Comparison of ENCODE assay signal across 21 cellular contexts in the genomic region with DNA sequence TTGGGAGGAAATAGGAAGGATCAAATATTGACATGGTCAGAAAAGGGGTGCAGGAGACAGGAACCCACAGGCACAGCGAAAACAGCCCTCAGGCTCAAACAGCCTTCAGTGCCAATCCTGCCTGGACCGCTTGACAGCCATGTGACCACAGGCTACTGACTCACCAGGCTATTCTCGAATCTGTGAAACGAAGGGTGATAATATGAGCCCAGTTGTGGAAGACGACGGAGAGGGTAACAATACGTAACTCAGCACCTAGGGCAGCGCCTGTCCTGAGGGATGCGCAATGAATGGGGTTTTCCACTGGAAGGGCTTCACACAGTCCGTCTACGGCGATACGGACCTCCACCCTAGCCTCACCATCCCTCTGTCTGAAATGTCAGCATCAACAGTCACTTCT.
A peak's percentile ranks its signal among the peaks of the same experiment; 100 is the strongest.
DNase-seq lines count a peak whose midpoint lies in the region; ATAC-seq and FAIRE-seq lines count a peak whose summit lies in the region.
"Had no signal": no experiment of that assay in that cellular context is flagged by ENCODE, and none has a peak within 500 bp of the region (broad histone marks: within the 10 kb centered on the region; RNA-seq: fewer than 3 reads in every experiment).

No MANE protein-coding gene starts in this region.

- DNase-seq in MG63: peak; percentile 55
- no peak for DNase-seq in mesenchymal stem cell
- DNase-seq in substantia nigra (lab: John Stamatoyannopoulos, UW): peak in 17 of 49 donors; percentile 12 to 41 (median 21)
- DNase-seq in RPMI8226: no peak
- DNase-seq in small intestine: no peak
- DNase-seq: activated B cell treated with CpG ODN at 0.5 μM for 24 hours; activated CD4-positive, alpha-beta memory T cell treated with anti-CD3 and anti-CD28 coated beads for 36 hours; activated naive CD4-positive, alpha-beta T cell treated with Interleukin-2 at 50 U/mL for 16 hours; activated T-cell treated with anti-CD3 and anti-CD28 coated beads, Interleukin-2, amount 50 U/mL, for 1 hour; aorta; Calu3; colonic mucosa; NCI-H146; NCI-H2171 treated with DMSO at 0.1 percent for 48 hours; stimulated activated naive CD4-positive, alpha-beta T cell treated with Interleukin-2 at 50 U/mL for 16 hours had no signal

- peaks cover 14% of the 10 kb centered on the region for H3K79me1 ChIP-seq in mesenchymal stem cell (replicated peaks; ENCODE audit: low read length, poor library complexity, severe bottlenecking)

- H3K9me3 ChIP-seq in MG63: no peaks in the 10 kb centered on the region
- no peaks in the 10 kb centered on the region for H3K9me3 ChIP-seq in mesenchymal stem cell (ENCODE audit: control insufficient read depth, low read length)
- no peaks in the 10 kb centered on the region for H3K9me3 ChIP-seq in small intestine (ENCODE audit: control insufficient read depth, low read depth)
- H3K9me3 ChIP-seq: colonic mucosa, SJSA1 had no signal

- H3K23ac ChIP-seq in mesenchymal stem cell (ENCODE audit: low read length in 2 of 2): no peak overlapping the region

- no peak for ATAC-seq in HG02678 (IDR thresholded peaks at IDR 0.05; ENCODE audit: unreplicated experiment)

- 92% methylated on average over 13 of the region's 13 CpGs for WGBS in mesenchymal stem cell
- 89 to 93% (median 91%) methylated on average over 13 of the region's 13 CpGs for WGBS in small intestine, 3 donors

- H4K91ac ChIP-seq in mesenchymal stem cell (ENCODE audit: low read length): no peak overlapping the region

- H3K27ac ChIP-seq in cingulate gyrus (ENCODE audit: low read depth, low read length) (peak overlapping the region; percentile 72), mesenchymal stem cell (ENCODE audit: low read length, poor library complexity, severe bottlenecking) (no peak overlapping the region), substantia nigra (ENCODE audit: low read depth, low read length, poor library complexity, severe bottlenecking) (peak overlapping the region; percentile 66), small intestine (ENCODE audit: low read depth in 1 of 2, low read length in 1 of 2) (no peak overlapping the region)
- H3K27ac ChIP-seq: colonic mucosa, hepatocyte, SJSA1 had no signal

- H3K27me3 ChIP-seq in MG63: peaks cover 7% of the 10 kb centered on the region
- H3K27me3 ChIP-seq in mesenchymal stem cell (ENCODE audit: control insufficient read depth in 1 of 2, insufficient read depth in 1 of 2, low read length in 2 of 2): peaks cover 0 to 15% of the 10 kb centered on the region in 2 experiments
- H3K27me3 ChIP-seq in small intestine (ENCODE audit: control insufficient read depth in 2 of 2, insufficient read depth in 2 of 2, low read length in 2 of 2): no peaks in the 10 kb centered on the region
- H3K27me3 ChIP-seq: colonic mucosa, hepatocyte, SJSA1 had no signal

- no peak for FAIRE-seq in small intestine (lab: Jason Lieb, UNC)
- FAIRE-seq: endometrium, GM18507 had no signal

- no peak overlapping the region for H2AK5ac ChIP-seq in mesenchymal stem cell (ENCODE audit: low read length, severe bottlenecking)

- H2BK12ac ChIP-seq in mesenchymal stem cell (ENCODE audit: low read length in 2 of 2): no peak overlapping the region

- H2BK5ac ChIP-seq in mesenchymal stem cell (ENCODE audit: low read depth, low read length, poor library complexity, severe bottlenecking): no peak overlapping the region

- H2BK120ac ChIP-seq in mesenchymal stem cell (ENCODE audit: low read depth, low read length): no peak overlapping the region

- H2AFZ ChIP-seq in mesenchymal stem cell (ENCODE audit: low read depth, low read length): no peak overlapping the region
- H2AFZ ChIP-seq: hepatocyte had no signal

- H3K18ac ChIP-seq in mesenchymal stem cell (ENCODE audit: low read depth in 1 of 2, low read length in 2 of 2): no peak overlapping the region

- H2BK15ac ChIP-seq in mesenchymal stem cell (ENCODE audit: low read depth, poor library complexity, severe bottlenecking): no peak overlapping the region

- no peak overlapping the region for H3K14ac ChIP-seq in mesenchymal stem cell (ENCODE audit: low read length in 2 of 2)

- no peak overlapping the region for H3K4ac ChIP-seq in mesenchymal stem cell (ENCODE audit: low read depth in 1 of 2, low read length in 2 of 2)

- no peak overlapping the region for H3K4me2 ChIP-seq in mesenchymal stem cell (ENCODE audit: low read length, poor library complexity, severe bottlenecking)
- H3K4me2 ChIP-seq: hepatocyte had no signal

- H3K9ac ChIP-seq in mesenchymal stem cell (ENCODE audit: low read length): no peak overlapping the region

- H3K36me3 ChIP-seq in MG63: no peaks in the 10 kb centered on the region
- H3K36me3 ChIP-seq in mesenchymal stem cell (ENCODE audit: control insufficient read depth in 1 of 2, insufficient read depth in 2 of 2, low read depth in 1 of 2, low read length in 2 of 2): peaks cover 4 to 18% of the 10 kb centered on the region in 2 experiments
- H3K36me3 ChIP-seq in small intestine (ENCODE audit: control insufficient read depth in 2 of 2, insufficient read depth in 2 of 2, low read length in 2 of 2): no peaks in the 10 kb centered on the region
- H3K36me3 ChIP-seq: colonic mucosa, SJSA1 had no signal

- H3K4me1 ChIP-seq in mesenchymal stem cell (ENCODE audit: control insufficient read depth, insufficient read depth, low read depth, low read length) (peaks cover 17% of the 10 kb centered on the region), small intestine (ENCODE audit: control insufficient read depth in 2 of 2, insufficient read depth in 1 of 2, low read depth in 1 of 2, low read length in 1 of 2) (no peaks in the 10 kb centered on the region)
- H3K4me1 ChIP-seq: colonic mucosa, SJSA1 had no signal

- peak overlapping the region; percentile 19 for H4K8ac ChIP-seq in mesenchymal stem cell (ENCODE audit: low read length)

- no peak overlapping the region for H3K4me3 ChIP-seq in MG63
- H3K4me3 ChIP-seq in mesenchymal stem cell (ENCODE audit: insufficient read depth in 1 of 2, low read depth in 1 of 2, low read length in 2 of 2): no peak overlapping the region
- H3K4me3 ChIP-seq in small intestine (ENCODE audit: low read depth in 1 of 2, low read length in 2 of 2): no peak overlapping the region
- H3K4me3 ChIP-seq: colonic mucosa, hepatocyte, SJSA1 had no signal

Comparison
In these comparisons a context has a peak if more than half of its experiments do, and no peak if none do; other contexts are left out.
1. H3K27ac ChIP-seq: peak in cingulate gyrus (single experiment) and substantia nigra (single experiment); none in mesenchymal stem cell (single experiment) and small intestine (0 of 2).